27 cellular contexts compared by ENCODE assay signal in genomic region chr15:93045191-93045785, GRCh38. TPM values are rescaled to one million over a fixed set of nuclear protein-coding genes. Genes with fewer than 3 reads are reported as not detected.
A peak's percentile ranks its signal among the peaks of the same experiment; 100 is the strongest.
DNase-seq lines count a peak whose midpoint lies in the region; ATAC-seq and TF ChIP-seq lines count a peak whose summit lies in the region.
"Had no signal": no experiment of that assay in that cellular context is flagged by ENCODE, and none has a peak within 500 bp of the region (broad histone marks: within the 10 kb centered on the region; RNA-seq: fewer than 3 reads in every experiment).

No MANE protein-coding gene starts in this region.

- no peak for DNase-seq in esophagus muscularis mucosa (ENCODE audit: extremely low spot score)
- DNase-seq in neural progenitor cell (ENCODE audit: low spot score) = no peak
- DNase-seq in DMS153 treated with DMSO at 0.1 percent for 48 hours (lab: John Stamatoyannopoulos, UW; ENCODE audit: unreplicated experiment) = no peak
- no peak for DNase-seq in effector memory CD8-positive, alpha-beta T cell
- DNase-seq in iPS-NIHi11 (ENCODE audit: low spot score) = no peak
- DNase-seq: C1 segment of cervical spinal cord; CD4-positive, alpha-beta memory T cell; COR-L47; DMS79; EL; GDM1; HFFc6; KBM-7; NCI-H1105 treated with DMSO at 0.1 percent for 48 hours; NCI-H146; NCI-H1930; NCI-H446 treated with DMSO at 0.1 percent for 48 hours; NCI-H526; NK-92 treated with Interleukin-12 subunit alpha and Interleukin-12 subunit beta, amount 100 ng/mL, for 24 hours; PC-3; SJCRH30 had no signal

- H3K4me3 Mint-ChIP-seq in neural progenitor cell = no peak overlapping the region
- H3K4me3 Mint-ChIP-seq in effector memory CD8-positive, alpha-beta T cell = no peak overlapping the region
- H3K4me3 Mint-ChIP-seq: CD4-positive, alpha-beta memory T cell; GM23338; HFFc6 had no signal

- H3K9me3 Mint-ChIP-seq in neural progenitor cell = peaks cover 15% of the 10 kb centered on the region
- peaks cover 0 to 10% of the 10 kb centered on the region in 2 donors for H3K9me3 Mint-ChIP-seq in effector memory CD8-positive, alpha-beta T cell

- no peak overlapping the region for H3K27ac Mint-ChIP-seq in neural progenitor cell
- no peak overlapping the region for H3K27ac Mint-ChIP-seq in effector memory CD8-positive, alpha-beta T cell
- H3K27ac Mint-ChIP-seq: GM23338, HFFc6 had no signal

- peaks cover 0 to 12% (median 8%) of the 10 kb centered on the region in 11 experiments; a peak in 12 of 22 replicates for H3K9me3 ChIP-seq in BLaER1 treated with 17β-estradiol and CSF1 and Interleukin-3, amounts not matched to agents 10 nM and 100 nM (replicated peaks in 1 of 11)
- H3K9me3 ChIP-seq in esophagus muscularis mucosa (peaks cover 0 to 9% (median 1%) of the 10 kb centered on the region in 4 donors), neural progenitor cell (ENCODE audit: low read depth) (no peaks in the 10 kb centered on the region), stomach smooth muscle (ENCODE audit: control insufficient read depth in 2 of 2, low read length in 2 of 2) (peaks cover 0 to 6% of the 10 kb centered on the region in 2 donors)
- H3K9me3 ChIP-seq: HAP-1 had no signal

- H3K79me2 ChIP-seq in neural progenitor cell (ENCODE audit: low read depth) = peaks cover 45% of the 10 kb centered on the region

- no peak for TF ChIP-seq EP300 in esophagus muscularis mucosa (IDR thresholded peaks at IDR 0.05)

- H3K27me3 ChIP-seq in BLaER1 treated with 17β-estradiol and CSF1 and Interleukin-3, amounts not matched to agents 10 nM and 100 nM = 0 out of 22 replicates have a peak, but pooled peaks cover 0 to 4% (median 0%) of the 10 kb centered on the region in 11 experiments
- H3K27me3 ChIP-seq in esophagus muscularis mucosa (no peaks in the 10 kb centered on the region), neural progenitor cell (no peaks in the 10 kb centered on the region), stomach smooth muscle (ENCODE audit: control insufficient read depth in 1 of 2, insufficient read depth in 2 of 2, low read length in 2 of 2) (no peaks in the 10 kb centered on the region)
- H3K27me3 ChIP-seq: SJCRH30 had no signal

- peak overlapping the region in 2 of 11 experiments; percentile 45 to 48; a peak in 3 of 22 replicates for H3K27ac ChIP-seq in BLaER1 treated with 17β-estradiol and CSF1 and Interleukin-3, amounts not matched to agents 10 nM and 100 nM
- H3K27ac ChIP-seq in esophagus muscularis mucosa (replicated peaks in 1 of 4) (peak overlapping the region in 3 of 4 donors; percentile 33 to 40 (median 38)), neural progenitor cell (peak overlapping the region; percentile 53), stomach smooth muscle (ENCODE audit: low read length) (peak overlapping the region; percentile 67)
- H3K27ac ChIP-seq: SJCRH30 had no signal

- peaks cover 13% of the 10 kb centered on the region for H3K27me3 Mint-ChIP-seq in neural progenitor cell (ENCODE audit: insufficient read depth, low read depth)
- peaks cover 4 to 12% of the 10 kb centered on the region in 2 donors for H3K27me3 Mint-ChIP-seq in effector memory CD8-positive, alpha-beta T cell

- peak overlapping the region in 7 of 11 experiments; percentile 1 to 68 (median 58); a peak in 7 of 22 replicates for H3K4me2 ChIP-seq in BLaER1 treated with 17β-estradiol and CSF1 and Interleukin-3, amounts not matched to agents 10 nM and 100 nM
- no peak overlapping the region for H3K4me2 ChIP-seq in neural progenitor cell
- H3K4me2 ChIP-seq: GM23338 had no signal

- H2AFZ ChIP-seq in neural progenitor cell (replicated peaks) = no peak overlapping the region
- H2AFZ ChIP-seq: GM23338 had no signal

- peaks cover 9% of the 10 kb centered on the region for H3K4me1 Mint-ChIP-seq in neural progenitor cell
- H3K4me1 Mint-ChIP-seq in effector memory CD8-positive, alpha-beta T cell (ENCODE audit: low read depth in 2 of 2) = peaks cover 35 to 37% of the 10 kb centered on the region in 2 donors

- H3K9ac ChIP-seq in BLaER1 treated with 17β-estradiol and CSF1 and Interleukin-3, amounts not matched to agents 10 nM and 100 nM = no peak overlapping the region
- H3K9ac ChIP-seq in neural progenitor cell (no peak overlapping the region), stomach smooth muscle (ENCODE audit: low read length in 2 of 2) (no peak overlapping the region)

- H3F3A ChIP-seq in neural progenitor cell (ENCODE audit: low read depth) = peaks cover 94% of the 10 kb centered on the region

- no peak for ATAC-seq in effector memory CD8-positive, alpha-beta T cell (replicated peaks)
- ATAC-seq: GM12878, PC-3 had no signal

- peaks cover 0 to 61% (median 12%) of the 10 kb centered on the region in 11 experiments; a peak in 13 of 22 replicates for H4K20me1 ChIP-seq in BLaER1 treated with 17β-estradiol and CSF1 and Interleukin-3, amounts not matched to agents 10 nM and 100 nM
- peaks cover 93% of the 10 kb centered on the region for H4K20me1 ChIP-seq in neural progenitor cell (ENCODE audit: low read depth)

- H3K36me3 ChIP-seq in BLaER1 treated with 17β-estradiol and CSF1 and Interleukin-3, amounts not matched to agents 10 nM and 100 nM = peaks cover 0 to 75% (median 30%) of the 10 kb centered on the region in 11 experiments; a peak in 14 of 22 replicates
- H3K36me3 ChIP-seq in esophagus muscularis mucosa (peaks cover 25 to 86% (median 58%) of the 10 kb centered on the region in 4 donors), neural progenitor cell (peaks cover 14% of the 10 kb centered on the region), stomach smooth muscle (ENCODE audit: control insufficient read depth in 2 of 2, insufficient read depth in 2 of 2, low read length in 2 of 2) (peaks cover 46 to 65% of the 10 kb centered on the region in 2 donors)

- peaks cover 36 to 99% (median 92%) of the 10 kb centered on the region in 10 experiments for H3K4me1 ChIP-seq in BLaER1 treated with 17β-estradiol and CSF1 and Interleukin-3, amounts not matched to agents 10 nM and 100 nM
- H3K4me1 ChIP-seq in esophagus muscularis mucosa = peaks cover 3 to 60% (median 57%) of the 10 kb centered on the region in 4 donors
- H3K4me1 ChIP-seq in neural progenitor cell = no peaks in the 10 kb centered on the region
- peaks cover 62% of the 10 kb centered on the region for H3K4me1 ChIP-seq in stomach smooth muscle (ENCODE audit: control insufficient read depth, insufficient read depth, low read length)
- H3K4me1 ChIP-seq: HAP-1, SJCRH30 had no signal

- intact Hi-C loops in esophagus muscularis mucosa (cut with DNase I) = no loop called here

- TF ChIP-seq CTCF in esophagus muscularis mucosa (IDR thresholded peaks at IDR 0.05) (no peak), neural progenitor cell (IDR thresholded peaks at IDR 0.05) (no peak)

- H3K4me3 ChIP-seq in BLaER1 treated with 17β-estradiol and CSF1 and Interleukin-3, amounts not matched to agents 10 nM and 100 nM = no peak overlapping the region
- no peak overlapping the region for H3K4me3 ChIP-seq in esophagus muscularis mucosa
- no peak overlapping the region for H3K4me3 ChIP-seq in neural progenitor cell
- H3K4me3 ChIP-seq in stomach smooth muscle (ENCODE audit: low read length in 2 of 2) = peak overlapping the region in 1 of 2 donors; percentile 22
- H3K4me3 ChIP-seq: GM12878, GM23338, HAP-1, SJCRH30 had no signal

- WGBS in esophagus muscularis mucosa = 88% methylated on average over 11 of the region's 27 CpGs

- H3K36me3 Mint-ChIP-seq in neural progenitor cell = peaks cover 46% of the 10 kb centered on the region
- H3K36me3 Mint-ChIP-seq in effector memory CD8-positive, alpha-beta T cell (ENCODE audit: insufficient read depth) = peaks cover 8% of the 10 kb centered on the region
- H3K36me3 Mint-ChIP-seq: CD4-positive, alpha-beta memory T cell had no signal

- TF ChIP-seq POLR2A in esophagus muscularis mucosa (IDR thresholded peaks at IDR 0.05; ENCODE audit: low read depth) = no peak

RNA-seq across cellular contexts. Expression of gene RGMA, which starts 43.7 kb away (rescaled TPM):
- total RNA-seq in esophagus muscularis mucosa (100 to 1,000 TPM; 101 to 312 (median 188) TPM), neural progenitor cell (ENCODE audit: low replicate concordance) (41.4 and 85.1 TPM in 2 replicates)
- total RNA-seq: CD4-positive, alpha-beta memory T cell; GM12878; LHCN-M2 had no signal
